In genomic region chr1:44778705-44779576, GRCh38 we compare ENCODE assay signal across 17 cellular contexts. TPM values are rescaled to one million over a fixed set of nuclear protein-coding genes. Genes with fewer than 3 reads are reported as not detected.
A peak's percentile ranks its signal among the peaks of the same experiment; 100 is the strongest.
DNase-seq lines count a peak whose midpoint lies in the region; ATAC-seq, FAIRE-seq and TF ChIP-seq lines count a peak whose summit lies in the region.
"Had no signal": no experiment of that assay in that cellular context is flagged by ENCODE, and none has a peak within 500 bp of the region (broad histone marks: within the 10 kb centered on the region; RNA-seq: fewer than 3 reads in every experiment).

No MANE protein-coding gene starts in this region.

- DNase-seq in activated T-cell treated with anti-CD3 and anti-CD28 coated beads, Interleukin-2, amount 50 U/mL, for 72 hours, result no peak
- no peak for DNase-seq in activated T-cell treated with anti-CD3 and anti-CD28 coated beads for 4 hours
- DNase-seq in NB4 (ENCODE audit: low read depth), result no peak
- DNase-seq in K562 (ENCODE audit: extremely low read depth in 1 of 4, low spot score in 3 of 4), result no peak
- DNase-seq in NCI-H1048 (lab: John Stamatoyannopoulos, UW), result no peak
- DNase-seq: activated effector memory CD4-positive, alpha-beta T cell treated with anti-CD3 and anti-CD28 coated beads, Interleukin-2, amount 50 U/mL, for 16 hours; KBM-7; NCI-H2029 treated with DMSO at 0.1 percent for 48 hours; NCI-H774; uterus; WERI-Rb-1 had no signal

- H3K9me3 ChIP-seq in K562 (replicated peaks; ENCODE audit: control insufficient read depth, insufficient read depth, low read depth, low read length) (no peaks in the 10 kb centered on the region), skeletal muscle satellite cell (replicated peaks; ENCODE audit: low read length) (no peaks in the 10 kb centered on the region)
- H3K9me3 ChIP-seq: uterus had no signal

- TF ChIP-seq CTCF in NB4 (IDR thresholded peaks at IDR 0.05; ENCODE audit: low read depth, low read length), result no peak
- no peak for TF ChIP-seq CTCF in K562 (IDR thresholded peaks at IDR 0.05 in 2 of 3, conservative IDR thresholded peaks at IDR 0.05 in 1 of 3; ENCODE audit: insufficient read depth in 2 of 3, low read depth in 1 of 3, low read length in 3 of 3)

- H3K4me1 ChIP-seq in K562 (replicated peaks in 1 of 2; ENCODE audit: control insufficient read depth in 2 of 2, insufficient read depth in 2 of 2, low read length in 2 of 2), result peaks cover 13 to 24% of the 10 kb centered on the region in 2 experiments
- H3K4me1 ChIP-seq in skeletal muscle satellite cell (ENCODE audit: control insufficient read depth, insufficient read depth, low read length), result peaks cover 25% of the 10 kb centered on the region

- H3K4me2 ChIP-seq in K562 (ENCODE audit: insufficient read depth, low read length) (peak overlapping the region; percentile 93), skeletal muscle satellite cell (ENCODE audit: low read length) (peak overlapping the region; percentile 94)

- peaks cover 52% of the 10 kb centered on the region for H3K79me2 ChIP-seq in K562 (ENCODE audit: control insufficient read depth, insufficient read depth, low read length)

- no peak overlapping the region for H2AFZ ChIP-seq in K562 (ENCODE audit: low read depth, low read length)

- POLR2A ChIA-PET in K562 (lab: Yijun Ruan, JAX), result interaction anchor here (0.6 to 11.6 kb wide), 16 partner anchors 9 to 641 kb away, joined by 3 to 253 read pairs (median 4); partner anchors contain the start of genes BEST4 and BTBD19

- no peaks in the 10 kb centered on the region for H3K27me3 ChIP-seq in K562 (ENCODE audit: control insufficient read depth in 2 of 2, insufficient read depth in 2 of 2, low read length in 2 of 2)
- H3K27me3 ChIP-seq in skeletal muscle satellite cell (ENCODE audit: control insufficient read depth, insufficient read depth, low read length), result no peaks in the 10 kb centered on the region
- H3K27me3 ChIP-seq: uterus had no signal

- H3K4me3 Mint-ChIP-seq in activated T-cell treated with anti-CD3 and anti-CD28 coated beads, Interleukin-2, amount 50 U/mL, for 72 hours, result peak overlapping the region; percentile 66 to 97

- WGBS in K562 (ENCODE audit: insufficient coverage, low coverage, missing lambda C conversion rate), result 93% methylated on average over 6 of the region's 6 CpGs

- H3K36me3 ChIP-seq in K562 (ENCODE audit: control insufficient read depth, insufficient read depth, low read length) (peaks cover 60% of the 10 kb centered on the region), skeletal muscle satellite cell (ENCODE audit: insufficient read depth, low read length) (peaks cover 60% of the 10 kb centered on the region)
- H3K36me3 ChIP-seq: uterus had no signal

- ATAC-seq in activated T-cell treated with anti-CD3 and anti-CD28 coated beads, Interleukin-2, amount 50 U/mL, for 72 hours (replicated peaks in 1 of 2), result no peak
- ATAC-seq in K562, result no peak
- ATAC-seq in HG03432 (IDR thresholded peaks at IDR 0.05; ENCODE audit: unreplicated experiment), result no peak
- ATAC-seq in HG02571 (IDR thresholded peaks at IDR 0.05; ENCODE audit: unreplicated experiment), result no peak
- ATAC-seq: esophagus mucosa, Right ventricle myocardium inferior had no signal

- peak overlapping the region; percentile 72 for H3K27ac Mint-ChIP-seq in activated T-cell treated with anti-CD3 and anti-CD28 coated beads, Interleukin-2, amount 50 U/mL, for 72 hours

- peaks cover 59% of the 10 kb centered on the region for H3K4me1 Mint-ChIP-seq in activated T-cell treated with anti-CD3 and anti-CD28 coated beads, Interleukin-2, amount 50 U/mL, for 72 hours (ENCODE audit: low read depth)

- no TSS peak for BruUV-seq in K562 (replicated peaks; lab: Mats Ljungman, UMichigan)

- intact Hi-C loops in K562 (cut with micrococcal nuclease), result loop anchor here (5.0 kb wide), 1 partner anchor 38 kb away; no protein-coding TSS in a partner anchor

- peaks cover 31% of the 10 kb centered on the region for H4K20me1 ChIP-seq in K562 (replicated peaks; ENCODE audit: control insufficient read depth, insufficient read depth, low read length)

- no peak for TF ChIP-seq EP300 in K562 (IDR thresholded peaks at IDR 0.05; ENCODE audit: low read length)

- peaks cover 33 to 58% of the 10 kb centered on the region in 2 donors for H3K36me3 Mint-ChIP-seq in activated T-cell treated with anti-CD3 and anti-CD28 coated beads, Interleukin-2, amount 50 U/mL, for 72 hours (ENCODE audit: insufficient read depth in 2 of 2)

- no peak overlapping the region for H3K27ac ChIP-seq in K562 (ENCODE audit: extremely low read depth, low read depth, low read length)
- H3K27ac ChIP-seq: uterus, WERI-Rb-1 had no signal

- no peaks in the 10 kb centered on the region for H3K27me3 Mint-ChIP-seq in activated T-cell treated with anti-CD3 and anti-CD28 coated beads, Interleukin-2, amount 50 U/mL, for 72 hours (ENCODE audit: low read depth)

- H3K9ac ChIP-seq in K562 (ENCODE audit: insufficient read depth in 1 of 2, low read depth in 2 of 2, low read length in 2 of 2), result peak overlapping the region in 1 of 2 experiments; percentile 59; a peak in 2 of 4 replicates
- H3K9ac ChIP-seq in skeletal muscle satellite cell (ENCODE audit: low read depth, low read length), result no peak overlapping the region

- in situ Hi-C loops in K562 (cut with MboI), result no loop called here

- CTCF ChIA-PET in K562 (lab: Yijun Ruan, JAX; ENCODE audit: low intra/inter-chr PET ratio), result interaction anchor here (0.5 kb wide), 1 partner anchor 8 kb away, joined by 3 read pairs; no protein-coding TSS in a partner anchor

- peak overlapping the region; percentile 69 for H3K4me3 ChIP-seq in NB4 (ENCODE audit: low read depth, low read length)
- H3K4me3 ChIP-seq in K562, result peak overlapping the region; percentile 75; the same call in 1 of the 2 replicates
- no peak overlapping the region for H3K4me3 ChIP-seq in skeletal muscle satellite cell (ENCODE audit: low read length)
- H3K4me3 ChIP-seq: uterus had no signal

- FAIRE-seq in K562 (lab: Jason Lieb, UNC), result no peak

- no peak for TF ChIP-seq RAD21 in K562 (CRISPR knock-in tag; conservative IDR thresholded peaks at IDR 0.05 in 1 of 2, IDR thresholded peaks at IDR 0.05 in 1 of 2)

- TF ChIP-seq POLR2A in NB4 (IDR thresholded peaks at IDR 0.05; ENCODE audit: extremely low read depth, insufficient read length) (no peak), K562 (conservative IDR thresholded peaks at IDR 0.05) (peak; percentile 10; the same call in 1 of the 2 replicates)

- no peaks in the 10 kb centered on the region for H3K9me3 Mint-ChIP-seq in activated T-cell treated with anti-CD3 and anti-CD28 coated beads, Interleukin-2, amount 50 U/mL, for 72 hours

- H3K9me1 ChIP-seq in K562 (ENCODE audit: control insufficient read depth, insufficient read depth, low read length), result peaks cover 10% of the 10 kb centered on the region

RNA-seq across cellular contexts. Expression of gene RPS8, which starts 3.6 kb away (rescaled TPM):
- 1,000 to 10,000 TPM; 2,862 to 3,010 TPM for total RNA-seq in activated T-cell treated with anti-CD3 and anti-CD28 coated beads, Interleukin-2, amount 50 U/mL, for 72 hours
- 542 and 786 TPM in 2 replicates for total RNA-seq in K562 (2011; cell fraction: chromatin; rRNA removed; ENCODE audit: low replicate concordance)
- 948 and 967 TPM in 2 replicates for total RNA-seq in K562 (2011; cell fraction: nucleolus; rRNA removed)
- total RNA-seq in K562 (2011; cell fraction: nucleoplasm; rRNA removed), result 930 and 1,480 TPM in 2 replicates
- 3,851 and 4,431 TPM in 2 replicates for total RNA-seq in K562 (2014; rRNA removed)
- total RNA-seq in K562 (2014; rRNA removed; fragmentation: Illumina TruSeq; extraction: Trizol), result 2,850 and 3,258 TPM in 2 replicates
- 3,074 and 3,307 TPM in 2 replicates for total RNA-seq in K562 (2015; rRNA removed; fragmentation: Illumina TruSeq; extraction: Trizol)
- total RNA-seq in K562 (2021), result 3,109 and 3,518 TPM in 2 replicates
- 2,871 and 3,497 TPM in 2 replicates for polyA plus RNA-seq in K562 (2011; rRNA removed)
- polyA plus RNA-seq in K562 (2011; cell fraction: cytosol; rRNA removed), result 2,484 and 3,204 TPM in 2 replicates
- 1,065 and 1,968 TPM in 2 replicates for polyA plus RNA-seq in K562 (2011; cell fraction: nucleus; rRNA removed)
- polyA plus RNA-seq in K562 (2012), result 3,267 and 3,835 TPM in 2 replicates
- 2,545 and 2,717 TPM in 2 replicates for polyA plus RNA-seq in K562 (2014; fragmentation: Illumina TruSeq; extraction: Trizol)
- polyA plus RNA-seq in K562 (2014; fragmentation: Nextera tagmentation; extraction: Ambion mirVana), result 1,000 to 10,000 TPM; 2,431 to 2,562 TPM
- 3,694 and 4,168 TPM in 2 replicates for polyA plus RNA-seq in K562 (2014; rRNA removed)
- polyA minus RNA-seq in K562 (2011; rRNA and poly(A)+ RNA removed), result 1,274 and 1,304 TPM in 2 replicates
- polyA minus RNA-seq in K562 (2011; cell fraction: cytosol; rRNA and poly(A)+ RNA removed), result 927 and 1,052 TPM in 2 replicates
- polyA minus RNA-seq in K562 (2011; cell fraction: nucleus; rRNA and poly(A)+ RNA removed), result 256 and 454 TPM in 2 replicates
- total RNA-seq in skeletal muscle satellite cell (2012; rRNA removed), result 1,645 and 2,137 TPM in 2 replicates

RNA-seq across cellular contexts. Expression of gene BEST4, which starts 9.0 kb away (rescaled TPM):
- 1 to 10 TPM; 2.5 to 2.6 TPM for total RNA-seq in activated T-cell treated with anti-CD3 and anti-CD28 coated beads, Interleukin-2, amount 50 U/mL, for 72 hours
- total RNA-seq in K562 (2011; cell fraction: chromatin; rRNA removed; ENCODE audit: low replicate concordance), result 0.23 TPM in 1 of 2 replicates, not detected in the other
- not detected in 2 replicates for total RNA-seq in K562 (2011; cell fraction: nucleolus; rRNA removed)
- total RNA-seq in K562 (2011; cell fraction: nucleoplasm; rRNA removed), result 0.38 TPM in 1 of 2 replicates, not detected in the other
- not detected in 2 replicates for total RNA-seq in K562 (2014; rRNA removed)
- total RNA-seq in K562 (2014; rRNA removed; fragmentation: Illumina TruSeq; extraction: Trizol), result not detected in 2 replicates
- total RNA-seq in K562 (2015; rRNA removed; fragmentation: Illumina TruSeq; extraction: Trizol), result not detected in 2 replicates
- total RNA-seq in K562 (2021), result not detected in 2 replicates
- polyA plus RNA-seq in K562 (2011; rRNA removed), result 0.05 and 0.07 TPM in 2 replicates
- polyA plus RNA-seq in K562 (2011; cell fraction: cytosol; rRNA removed), result 0.07 and 0.13 TPM in 2 replicates
- polyA plus RNA-seq in K562 (2011; cell fraction: nucleus; rRNA removed), result 0.24 and 0.60 TPM in 2 replicates
- 0.04 and 0.06 TPM in 2 replicates for polyA plus RNA-seq in K562 (2012)
- polyA plus RNA-seq in K562 (2014; fragmentation: Illumina TruSeq; extraction: Trizol), result not detected in 2 replicates
- not detected for polyA plus RNA-seq in K562 (2014; fragmentation: Nextera tagmentation; extraction: Ambion mirVana)
- 0.11 TPM in 1 of 2 replicates, not detected in the other for polyA plus RNA-seq in K562 (2014; rRNA removed)
- polyA minus RNA-seq in K562 (2011; rRNA and poly(A)+ RNA removed), result not detected in 2 replicates
- polyA minus RNA-seq in K562 (2011; cell fraction: cytosol; rRNA and poly(A)+ RNA removed), result not detected in 2 replicates
- polyA minus RNA-seq in K562 (2011; cell fraction: nucleus; rRNA and poly(A)+ RNA removed), result not detected in 2 replicates
- total RNA-seq in skeletal muscle satellite cell (2012; rRNA removed), result 0.25 TPM in 1 of 2 replicates, not detected in the other
- total RNA-seq: esophagus mucosa, Right ventricle myocardium inferior had no signal

RNA-seq across cellular contexts. Expression of gene PLK3, which starts 21.2 kb away (rescaled TPM):
- total RNA-seq in activated T-cell treated with anti-CD3 and anti-CD28 coated beads, Interleukin-2, amount 50 U/mL, for 72 hours, result 10 to 100 TPM; 53.4 to 60.7 TPM
- total RNA-seq in K562 (2011; cell fraction: chromatin; rRNA removed; ENCODE audit: low replicate concordance), result 66.7 and 212 TPM in 2 replicates
- total RNA-seq in K562 (2011; cell fraction: nucleolus; rRNA removed), result 133 and 170 TPM in 2 replicates
- total RNA-seq in K562 (2011; cell fraction: nucleoplasm; rRNA removed), result 70.2 and 84.7 TPM in 2 replicates
- total RNA-seq in K562 (2014; rRNA removed) (15.3 and 17.4 TPM in 2 replicates), K562 (2014; rRNA removed; fragmentation: Illumina TruSeq; extraction: Trizol) (5.2 and 6.6 TPM in 2 replicates), K562 (2015; rRNA removed; fragmentation: Illumina TruSeq; extraction: Trizol) (5.8 and 7.7 TPM in 2 replicates), K562 (2021) (17.9 and 19.3 TPM in 2 replicates)
- polyA plus RNA-seq in K562 (2011; rRNA removed) (11.0 and 15.5 TPM in 2 replicates), K562 (2014; fragmentation: Illumina TruSeq; extraction: Trizol) (12.2 and 14.0 TPM in 2 replicates), K562 (2014; fragmentation: Nextera tagmentation; extraction: Ambion mirVana) (1 to 10 TPM in 1 of 2 experiments, under 1 TPM in 1; 0.52 to 1.9 TPM), K562 (2014; rRNA removed) (22.7 and 24.2 TPM in 2 replicates)
- 14.0 and 19.5 TPM in 2 replicates for polyA plus RNA-seq in K562 (2011; cell fraction: cytosol; rRNA removed)
- polyA plus RNA-seq in K562 (2011; cell fraction: nucleus; rRNA removed), result 73.9 and 132 TPM in 2 replicates
- 10.1 and 18.5 TPM in 2 replicates for polyA plus RNA-seq in K562 (2012)
- 5.5 and 7.4 TPM in 2 replicates for polyA minus RNA-seq in K562 (2011; rRNA and poly(A)+ RNA removed)
- 7.5 and 8.9 TPM in 2 replicates for polyA minus RNA-seq in K562 (2011; cell fraction: cytosol; rRNA and poly(A)+ RNA removed)
- polyA minus RNA-seq in K562 (2011; cell fraction: nucleus; rRNA and poly(A)+ RNA removed), result 34.8 and 42.1 TPM in 2 replicates
- 25.1 and 31.4 TPM in 2 replicates for total RNA-seq in skeletal muscle satellite cell (2012; rRNA removed)

RNA-seq across cellular contexts. Expression of gene DYNLT4, which starts 28.2 kb away (rescaled TPM):
- 1 to 10 TPM in 1 of 2 donors, not detected in 1; 1.5 TPM for total RNA-seq in activated T-cell treated with anti-CD3 and anti-CD28 coated beads, Interleukin-2, amount 50 U/mL, for 72 hours
- not detected in 2 replicates for total RNA-seq in K562 (2011; cell fraction: chromatin; rRNA removed; ENCODE audit: low replicate concordance)
- total RNA-seq in K562 (2011; cell fraction: nucleolus; rRNA removed), result 0.83 and 2.2 TPM in 2 replicates
- total RNA-seq in K562 (2011; cell fraction: nucleoplasm; rRNA removed), result 0.59 TPM in 1 of 2 replicates, not detected in the other
- 0.73 TPM in 1 of 2 replicates, not detected in the other for total RNA-seq in K562 (2014; rRNA removed)
- total RNA-seq in K562 (2014; rRNA removed; fragmentation: Illumina TruSeq; extraction: Trizol), result not detected in 2 replicates
- total RNA-seq in K562 (2015; rRNA removed; fragmentation: Illumina TruSeq; extraction: Trizol), result not detected in 2 replicates
- 0.29 TPM in 1 of 2 replicates, not detected in the other for total RNA-seq in K562 (2021)
- polyA plus RNA-seq in K562 (2011; rRNA removed), result 0.11 TPM in 1 of 2 replicates, not detected in the other
- 0.13 TPM in 1 of 2 replicates, not detected in the other for polyA plus RNA-seq in K562 (2011; cell fraction: cytosol; rRNA removed)
- polyA plus RNA-seq in K562 (2011; cell fraction: nucleus; rRNA removed), result 0.38 and 0.57 TPM in 2 replicates
- 0.10 and 0.18 TPM in 2 replicates for polyA plus RNA-seq in K562 (2012)
- polyA plus RNA-seq in K562 (2014; fragmentation: Illumina TruSeq; extraction: Trizol), result not detected in 2 replicates
- not detected for polyA plus RNA-seq in K562 (2014; fragmentation: Nextera tagmentation; extraction: Ambion mirVana)
- not detected in 2 replicates for polyA plus RNA-seq in K562 (2014; rRNA removed)
- not detected in 2 replicates for polyA minus RNA-seq in K562 (2011; rRNA and poly(A)+ RNA removed)
- not detected in 2 replicates for polyA minus RNA-seq in K562 (2011; cell fraction: cytosol; rRNA and poly(A)+ RNA removed)
- 0.44 and 0.54 TPM in 2 replicates for polyA minus RNA-seq in K562 (2011; cell fraction: nucleus; rRNA and poly(A)+ RNA removed)
- total RNA-seq in skeletal muscle satellite cell (2012; rRNA removed), result not detected in 2 replicates
- total RNA-seq: esophagus mucosa, mesenteric fat pad had no signal

RNA-seq across cellular contexts. Expression of gene BTBD19, which starts 29.4 kb away (rescaled TPM):
- 10 to 100 TPM in 1 of 2 donors, 1 to 10 TPM in 1; 9.4 to 16.8 TPM for total RNA-seq in activated T-cell treated with anti-CD3 and anti-CD28 coated beads, Interleukin-2, amount 50 U/mL, for 72 hours
- total RNA-seq in K562 (2011; cell fraction: chromatin; rRNA removed; ENCODE audit: low replicate concordance), result 7.6 and 19.8 TPM in 2 replicates
- total RNA-seq in K562 (2011; cell fraction: nucleolus; rRNA removed), result 8.9 and 14.7 TPM in 2 replicates
- total RNA-seq in K562 (2011; cell fraction: nucleoplasm; rRNA removed), result 8.6 and 18.8 TPM in 2 replicates
- total RNA-seq in K562 (2014; rRNA removed) (0.73 and 1.5 TPM in 2 replicates), K562 (2014; rRNA removed; fragmentation: Illumina TruSeq; extraction: Trizol) (0.32 and 0.76 TPM in 2 replicates), K562 (2015; rRNA removed; fragmentation: Illumina TruSeq; extraction: Trizol) (0.41 and 0.72 TPM in 2 replicates), K562 (2021) (1.7 and 2.0 TPM in 2 replicates)
- polyA plus RNA-seq in K562 (2011; rRNA removed) (1.4 and 1.5 TPM in 2 replicates), K562 (2014; fragmentation: Illumina TruSeq; extraction: Trizol) (0.95 and 1.4 TPM in 2 replicates), K562 (2014; fragmentation: Nextera tagmentation; extraction: Ambion mirVana) (under 1 TPM; 0.22 to 0.38 TPM), K562 (2014; rRNA removed) (1.8 and 1.9 TPM in 2 replicates)
- polyA plus RNA-seq in K562 (2011; cell fraction: cytosol; rRNA removed), result 0.86 and 1.3 TPM in 2 replicates
- polyA plus RNA-seq in K562 (2011; cell fraction: nucleus; rRNA removed), result 5.9 and 14.9 TPM in 2 replicates
- polyA plus RNA-seq in K562 (2012), result 1.6 and 2.0 TPM in 2 replicates
- polyA minus RNA-seq in K562 (2011; rRNA and poly(A)+ RNA removed), result 0.75 and 1.1 TPM in 2 replicates
- 1.8 TPM in 1 of 2 replicates, not detected in the other for polyA minus RNA-seq in K562 (2011; cell fraction: cytosol; rRNA and poly(A)+ RNA removed)
- 4.9 and 5.0 TPM in 2 replicates for polyA minus RNA-seq in K562 (2011; cell fraction: nucleus; rRNA and poly(A)+ RNA removed)
- total RNA-seq in skeletal muscle satellite cell (2012; rRNA removed), result 3.5 and 3.7 TPM in 2 replicates
